In the genomic region with DNA sequence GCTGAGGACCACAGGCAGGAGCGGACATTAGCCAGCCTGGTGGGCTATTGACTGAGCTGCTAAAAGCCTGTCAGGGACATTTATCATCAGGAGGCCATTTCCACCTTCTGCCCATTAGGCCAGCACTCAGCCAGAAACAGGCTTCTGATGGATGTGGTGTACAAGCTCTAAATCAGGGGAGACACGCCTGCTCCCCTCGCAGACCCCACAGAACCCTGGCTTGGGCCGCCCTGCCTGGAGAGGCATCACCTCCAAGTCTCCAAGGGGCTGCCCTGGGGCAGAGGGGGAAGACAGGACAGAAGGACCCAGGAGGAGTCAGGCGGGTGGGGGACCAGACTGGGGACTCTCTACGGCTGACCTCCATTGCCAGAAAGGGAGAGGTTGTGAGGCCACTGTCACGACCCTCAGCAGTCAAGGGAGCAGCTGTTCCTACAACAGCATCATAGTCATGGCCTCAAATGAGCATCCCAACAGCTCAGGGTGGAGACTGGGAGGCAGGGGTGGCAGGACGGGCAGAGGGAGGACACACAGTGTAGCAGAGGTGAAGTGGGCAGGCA, we compare ENCODE assay signal across 18 cellular contexts. TPM values are rescaled to one million over a fixed set of nuclear protein-coding genes. Genes with fewer than 3 reads are reported as not detected.
A peak's percentile ranks its signal among the peaks of the same experiment; 100 is the strongest.
DNase-seq lines count a peak whose midpoint lies in the region; ATAC-seq and TF ChIP-seq lines count a peak whose summit lies in the region.
"Had no signal": no experiment of that assay in that cellular context is flagged by ENCODE, and none has a peak within 500 bp of the region (broad histone marks: within the 10 kb centered on the region; RNA-seq: fewer than 3 reads in every experiment).

No MANE protein-coding gene starts in this region.

- 76% methylated on average over 8 of the region's 8 CpGs for WGBS in liver

- H3K4me1 Mint-ChIP-seq in stimulated activated effector memory CD8-positive, alpha-beta T cell treated with anti-CD3 and anti-CD28 coated beads, Interleukin-12 subunit alpha, Interleukin-12 subunit beta, amount 100 ng/mL, for 72 hours: peaks cover 18% of the 10 kb centered on the region
- no peaks in the 10 kb centered on the region for H3K4me1 Mint-ChIP-seq in activated CD4-positive, alpha-beta T cell treated with anti-CD3 and anti-CD28 coated beads for 36 hours
- no peaks in the 10 kb centered on the region for H3K4me1 Mint-ChIP-seq in CD8-positive, alpha-beta T cell (ENCODE audit: low read depth)
- H3K4me1 Mint-ChIP-seq: activated naive CD8-positive, alpha-beta T cell treated with anti-CD3 and anti-CD28 coated beads for 36 hours had no signal

- no peaks in the 10 kb centered on the region for H3K79me2 ChIP-seq in PC-3 (ENCODE audit: low read length)

- H3K4me2 ChIP-seq in PC-3 (ENCODE audit: low read length): peak overlapping the region; percentile 26; the same call in 1 of the 2 replicates
- H3K4me2 ChIP-seq: neural progenitor cell had no signal

- CTCF ChIA-PET in PC-3 (lab: Charles Lee): no interaction called here
- CTCF ChIA-PET in activated CD4-positive, alpha-beta T cell treated with anti-CD3 and anti-CD28 coated beads for 36 hours (lab: Charles Lee): interaction anchor here (0.6 kb wide), 1 partner anchor 116 kb away, joined by 3 read pairs; no protein-coding TSS in a partner anchor
- CTCF ChIA-PET in CD8-positive, alpha-beta T cell (lab: Charles Lee): interaction anchor here (0.8 to 1.6 kb wide), 2 partner anchors 31 to 121 kb away, joined by 3 read pairs; no protein-coding TSS in a partner anchor

- H2AFZ ChIP-seq in PC-3 (ENCODE audit: low read length): no peak overlapping the region
- H2AFZ ChIP-seq: neural progenitor cell had no signal

- no peak for TF ChIP-seq CTCF in PC-3 (conservative IDR thresholded peaks at IDR 0.05; ENCODE audit: low read depth, low read length)
- no peak for TF ChIP-seq CTCF in liver (IDR thresholded peaks at IDR 0.05; ENCODE audit: low read depth, low read length, missing input control)
- TF ChIP-seq CTCF in CD8-positive, alpha-beta T cell (IDR thresholded peaks at IDR 0.05): no peak

- no TSS peak for BruUV-seq in PC-3 (replicated peaks; lab: Mats Ljungman, UMichigan)

- ATAC-seq in PC-3: no peak
- no peak for ATAC-seq in stimulated activated effector memory CD8-positive, alpha-beta T cell treated with anti-CD3 and anti-CD28 coated beads, Interleukin-12 subunit alpha, Interleukin-12 subunit beta, amount 100 ng/mL, for 72 hours
- no peak for ATAC-seq in GM18870 (IDR thresholded peaks at IDR 0.05; ENCODE audit: unreplicated experiment)
- no peak for ATAC-seq in activated CD4-positive, alpha-beta T cell treated with anti-CD3 and anti-CD28 coated beads for 36 hours
- ATAC-seq in CD8-positive, alpha-beta T cell: no peak
- ATAC-seq: activated T-cell treated with anti-CD3 and anti-CD28 coated beads, Interleukin-2, amount 50 U/mL, for 72 hours had no signal

- no peaks in the 10 kb centered on the region for H3F3A ChIP-seq in PC-3 (ENCODE audit: low read length, unreplicated experiment)

- H3K4me3 Mint-ChIP-seq in stimulated activated effector memory CD8-positive, alpha-beta T cell treated with anti-CD3 and anti-CD28 coated beads, Interleukin-12 subunit alpha, Interleukin-12 subunit beta, amount 100 ng/mL, for 72 hours: no peak overlapping the region
- no peak overlapping the region for H3K4me3 Mint-ChIP-seq in activated CD4-positive, alpha-beta T cell treated with anti-CD3 and anti-CD28 coated beads for 36 hours
- H3K4me3 Mint-ChIP-seq in CD8-positive, alpha-beta T cell: no peak overlapping the region
- H3K4me3 Mint-ChIP-seq: activated naive CD8-positive, alpha-beta T cell treated with anti-CD3 and anti-CD28 coated beads for 36 hours; activated T-cell treated with anti-CD3 and anti-CD28 coated beads, Interleukin-2, amount 50 U/mL, for 72 hours; neural progenitor cell had no signal

- H3K9ac ChIP-seq in PC-3 (ENCODE audit: low read length) (peak overlapping the region; percentile 27; the same call in 1 of the 2 replicates), liver (ENCODE audit: low read depth in 1 of 2, low read length in 2 of 2) (no peak overlapping the region)
- H3K9ac ChIP-seq: neural progenitor cell had no signal

- no peaks in the 10 kb centered on the region for H3K9me3 Mint-ChIP-seq in stimulated activated effector memory CD8-positive, alpha-beta T cell treated with anti-CD3 and anti-CD28 coated beads, Interleukin-12 subunit alpha, Interleukin-12 subunit beta, amount 100 ng/mL, for 72 hours
- H3K9me3 Mint-ChIP-seq in activated CD4-positive, alpha-beta T cell treated with anti-CD3 and anti-CD28 coated beads for 36 hours (ENCODE audit: low read depth): no peaks in the 10 kb centered on the region
- H3K9me3 Mint-ChIP-seq in CD8-positive, alpha-beta T cell: no peaks in the 10 kb centered on the region
- H3K9me3 Mint-ChIP-seq: activated naive CD8-positive, alpha-beta T cell treated with anti-CD3 and anti-CD28 coated beads for 36 hours; activated T-cell treated with anti-CD3 and anti-CD28 coated beads, Interleukin-2, amount 50 U/mL, for 72 hours; neural progenitor cell had no signal

- H3K4me1 ChIP-seq in PC-3 (ENCODE audit: insufficient read depth, low read length) (peaks cover 39% of the 10 kb centered on the region), liver (ENCODE audit: control insufficient read depth in 4 of 4, insufficient read depth in 4 of 4, low read length in 3 of 4) (peaks cover 12 to 46% (median 36%) of the 10 kb centered on the region in 4 donors)
- no peaks in the 10 kb centered on the region for H3K4me1 ChIP-seq in CD8-positive, alpha-beta T cell (ENCODE audit: insufficient read depth, low read length)

- TF ChIP-seq RAD21 in liver (IDR thresholded peaks at IDR 0.05): no peak

- H3K9me3 ChIP-seq in PC-3 (ENCODE audit: low read length): no peaks in the 10 kb centered on the region
- no peaks in the 10 kb centered on the region for H3K9me3 ChIP-seq in liver (ENCODE audit: control insufficient read depth in 4 of 4, low read length in 3 of 4)
- H3K9me3 ChIP-seq in CD8-positive, alpha-beta T cell (ENCODE audit: low read length): no peaks in the 10 kb centered on the region
- H3K9me3 ChIP-seq: SJCRH30 had no signal

- DNase-seq in PC-3 (no peak), cerebellum (ENCODE audit: low spot score) (peak; percentile 35), DMS114 treated with DMSO at 0.1 percent for 48 hours (lab: John Stamatoyannopoulos, UW; ENCODE audit: unreplicated experiment) (no peak)
- no peak for DNase-seq in stimulated activated effector memory CD8-positive, alpha-beta T cell treated with anti-CD3 and anti-CD28 coated beads, Interleukin-12 subunit alpha, Interleukin-12 subunit beta, amount 100 ng/mL, for 72 hours (ENCODE audit: low spot score in 2 of 2)
- no peak for DNase-seq in activated CD4-positive, alpha-beta T cell treated with anti-CD3 and anti-CD28 coated beads for 36 hours
- no peak for DNase-seq in CD8-positive, alpha-beta T cell
- DNase-seq: activated naive CD8-positive, alpha-beta T cell treated with anti-CD3 and anti-CD28 coated beads for 36 hours; activated T-cell treated with anti-CD3 and anti-CD28 coated beads, Interleukin-2, amount 50 U/mL, for 72 hours; foreskin fibroblast; islet precursor cell; NCI-H1417 treated with DMSO at 0.1 percent for 48 hours; T-helper 2 cell; WERI-Rb-1 had no signal

- H3K27ac ChIP-seq in PC-3 (ENCODE audit: low read length) (peak overlapping the region; percentile 36), liver (ENCODE audit: low read depth in 1 of 2, low read length in 2 of 2) (peak overlapping the region; percentile 40 to 56)
- no peak overlapping the region for H3K27ac ChIP-seq in CD8-positive, alpha-beta T cell (ENCODE audit: low read depth, low read length)
- H3K27ac ChIP-seq: coronary artery, neural progenitor cell, SJCRH30, WERI-Rb-1 had no signal

- H3K27me3 ChIP-seq in PC-3 (ENCODE audit: low read length) (no peaks in the 10 kb centered on the region), liver (ENCODE audit: control insufficient read depth in 4 of 4, insufficient read depth in 4 of 4, low read length in 3 of 4) (no peaks in the 10 kb centered on the region)
- H3K27me3 ChIP-seq in CD8-positive, alpha-beta T cell (ENCODE audit: insufficient read depth, low read length): no peaks in the 10 kb centered on the region
- H3K27me3 ChIP-seq: neural progenitor cell, SJCRH30 had no signal

- H3K36me3 Mint-ChIP-seq in stimulated activated effector memory CD8-positive, alpha-beta T cell treated with anti-CD3 and anti-CD28 coated beads, Interleukin-12 subunit alpha, Interleukin-12 subunit beta, amount 100 ng/mL, for 72 hours: no peaks in the 10 kb centered on the region
- H3K36me3 Mint-ChIP-seq in activated CD4-positive, alpha-beta T cell treated with anti-CD3 and anti-CD28 coated beads for 36 hours (ENCODE audit: low read depth): no peaks in the 10 kb centered on the region
- peaks cover 35% of the 10 kb centered on the region for H3K36me3 Mint-ChIP-seq in CD8-positive, alpha-beta T cell
- H3K36me3 Mint-ChIP-seq: activated naive CD8-positive, alpha-beta T cell treated with anti-CD3 and anti-CD28 coated beads for 36 hours; neural progenitor cell had no signal

- H3K4me3 ChIP-seq in PC-3 (ENCODE audit: low read length) (no peak overlapping the region), liver (ENCODE audit: low read depth in 1 of 3, low read length in 3 of 3) (no peak overlapping the region)
- H3K4me3 ChIP-seq in CD8-positive, alpha-beta T cell (ENCODE audit: low read depth, low read length): no peak overlapping the region
- H3K4me3 ChIP-seq: coronary artery, neural progenitor cell, SJCRH30 had no signal

- intact Hi-C loops in PC-3 (cut with micrococcal nuclease): loop anchor here (10.0 kb wide), 1 partner anchor 52 kb away; the partner anchor contains the start of gene CORO2A
- intact Hi-C loops in activated CD4-positive, alpha-beta T cell treated with anti-CD3 and anti-CD28 coated beads for 36 hours (cut with DNase I, micrococcal nuclease): no loop called here
- intact Hi-C loops in CD8-positive, alpha-beta T cell (cut with DNase I, micrococcal nuclease): no loop called here

- H3K27me3 Mint-ChIP-seq in activated CD4-positive, alpha-beta T cell treated with anti-CD3 and anti-CD28 coated beads for 36 hours: no peaks in the 10 kb centered on the region
- H3K27me3 Mint-ChIP-seq in CD8-positive, alpha-beta T cell (ENCODE audit: low read depth): no peaks in the 10 kb centered on the region
- H3K27me3 Mint-ChIP-seq: activated naive CD8-positive, alpha-beta T cell treated with anti-CD3 and anti-CD28 coated beads for 36 hours had no signal

- H3K36me3 ChIP-seq in PC-3 (ENCODE audit: low read depth, low read length): no peaks in the 10 kb centered on the region
- H3K36me3 ChIP-seq in liver (ENCODE audit: control insufficient read depth in 4 of 4, insufficient read depth in 3 of 4, low read depth in 1 of 4, low read length in 3 of 4): no peaks in the 10 kb centered on the region
- H3K36me3 ChIP-seq in CD8-positive, alpha-beta T cell (ENCODE audit: insufficient read depth, low read length): no peaks in the 10 kb centered on the region
- H3K36me3 ChIP-seq: neural progenitor cell, SJCRH30 had no signal

- peak overlapping the region; percentile 84 for H3K27ac Mint-ChIP-seq in stimulated activated effector memory CD8-positive, alpha-beta T cell treated with anti-CD3 and anti-CD28 coated beads, Interleukin-12 subunit alpha, Interleukin-12 subunit beta, amount 100 ng/mL, for 72 hours
- H3K27ac Mint-ChIP-seq in activated CD4-positive, alpha-beta T cell treated with anti-CD3 and anti-CD28 coated beads for 36 hours: no peak overlapping the region
- H3K27ac Mint-ChIP-seq in CD8-positive, alpha-beta T cell: no peak overlapping the region
- H3K27ac Mint-ChIP-seq: activated naive CD8-positive, alpha-beta T cell treated with anti-CD3 and anti-CD28 coated beads for 36 hours; activated T-cell treated with anti-CD3 and anti-CD28 coated beads, Interleukin-2, amount 50 U/mL, for 72 hours; neural progenitor cell had no signal

- POLR2A ChIA-PET in PC-3 (lab: Charles Lee; ENCODE audit: unreplicated experiment): no interaction called here
- POLR2A ChIA-PET in activated CD4-positive, alpha-beta T cell treated with anti-CD3 and anti-CD28 coated beads for 36 hours (lab: Charles Lee): no interaction called here
- POLR2A ChIA-PET in CD8-positive, alpha-beta T cell (lab: Charles Lee): no interaction called here

- H3K9me2 ChIP-seq in PC-3 (replicated peaks; ENCODE audit: low read length): no peaks in the 10 kb centered on the region

- H4K20me1 ChIP-seq in PC-3 (ENCODE audit: low read length): no peaks in the 10 kb centered on the region

RNA-seq across cellular contexts. Expression of gene TRIM14, which starts 24.0 kb away (rescaled TPM):
- total RNA-seq in PC-3 (2014; rRNA removed) (11.2 and 17.3 TPM in 2 replicates), cerebellum (2.6 TPM), liver (10 to 100 TPM; 15.2 to 19.9 TPM)
- polyA plus RNA-seq in liver: 10 to 100 TPM; 15.6 to 22.0 TPM
- 10 to 100 TPM; 54.6 to 59.6 TPM for total RNA-seq in activated CD4-positive, alpha-beta T cell treated with anti-CD3 and anti-CD28 coated beads for 36 hours
- total RNA-seq in CD8-positive, alpha-beta T cell: 10 to 100 TPM; 22.6 to 23.5 TPM

RNA-seq across cellular contexts. Expression of gene CORO2A, which starts 49.4 kb away (rescaled TPM):
- 2.2 and 2.8 TPM in 2 replicates for total RNA-seq in PC-3 (2014; rRNA removed)
- total RNA-seq in cerebellum: 2.7 TPM
- 1 to 10 TPM; 1.3 to 2.8 TPM for total RNA-seq in liver
- polyA plus RNA-seq in liver: 1 to 10 TPM; 1.2 to 1.5 TPM
- total RNA-seq in activated CD4-positive, alpha-beta T cell treated with anti-CD3 and anti-CD28 coated beads for 36 hours: 10 to 100 TPM in 1 of 2 experiments, 1 to 10 TPM in 1; 9.7 to 10.3 TPM
- total RNA-seq in CD8-positive, alpha-beta T cell: 1 to 10 TPM; 6.4 to 6.7 TPM
